In the genomic region with DNA sequence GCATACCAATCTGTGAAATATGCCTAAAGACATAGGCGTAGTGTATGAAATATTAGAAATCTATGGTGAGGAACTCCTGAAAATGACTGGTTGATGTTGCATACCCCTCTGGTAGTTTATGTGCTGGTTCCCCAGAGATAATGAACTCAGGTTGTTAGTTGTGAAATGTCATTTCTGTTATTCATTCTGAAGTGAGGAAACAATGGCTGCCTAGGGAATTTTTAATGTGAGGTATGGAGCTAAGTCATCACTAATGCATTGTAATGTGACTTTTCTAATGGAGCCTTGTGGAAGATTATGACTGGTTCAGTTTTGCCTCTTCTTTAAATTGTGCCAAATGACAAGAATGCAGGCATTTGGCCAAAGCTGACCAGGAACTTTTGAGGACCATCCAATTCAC, we compare ENCODE assay signal across 24 cellular contexts.
DNase-seq lines count a peak whose midpoint lies in the region; FAIRE-seq and TF ChIP-seq lines count a peak whose summit lies in the region.
"Had no signal": no experiment of that assay in that cellular context is flagged by ENCODE, and none has a peak within 500 bp of the region (broad histone marks: within the 10 kb centered on the region; RNA-seq: fewer than 3 reads in every experiment).

No MANE protein-coding gene starts in this region.

- POLR2A ChIA-PET in GM10248 (lab: Yijun Ruan, JAX): no interaction called here

- no peaks in the 10 kb centered on the region for H3K36me3 Mint-ChIP-seq in astrocyte (ENCODE audit: low read depth, unreplicated experiment)
- H3K36me3 Mint-ChIP-seq: activated naive CD8-positive, alpha-beta T cell; CD8-positive, alpha-beta memory T cell; neural progenitor cell; WTC11 had no signal

- CTCF ChIA-PET in GM10248 (lab: Yijun Ruan, JAX): interaction anchor here (1.7 to 1.8 kb wide), 2 partner anchors 12 to 14 kb away, joined by 3 to 4 read pairs; no protein-coding TSS in a partner anchor

- H4K20me1 ChIP-seq in astrocyte (ENCODE audit: insufficient read depth, low read length) (no peaks in the 10 kb centered on the region), hepatocyte (ENCODE audit: insufficient read depth, poor library complexity, severe bottlenecking) (no peaks in the 10 kb centered on the region)

- no peak for TF ChIP-seq POLR2A in stomach (IDR thresholded peaks at IDR 0.05)

- TF ChIP-seq CTCF in astrocyte (IDR thresholded peaks at IDR 0.05; ENCODE audit: insufficient read depth, low read depth, low read length) (no peak), hepatocyte (IDR thresholded peaks at IDR 0.05; ENCODE audit: poor library complexity) (no peak), stomach (IDR thresholded peaks at IDR 0.05) (no peak), GM10248 (IDR thresholded peaks at IDR 0.05; ENCODE audit: control extremely low read depth, extremely low read depth, low read depth, missing control alignments) (no peak)

- H3K4me1 Mint-ChIP-seq in astrocyte (ENCODE audit: low read depth, unreplicated experiment): no peaks in the 10 kb centered on the region
- H3K4me1 Mint-ChIP-seq: activated T-helper 17 cell treated with anti-CD3 and anti-CD28 coated beads, Interleukin-2, amount 50 U/mL, for 72 hours; B cell; CD8-positive, alpha-beta memory T cell; neural progenitor cell had no signal

- H3K27ac ChIP-seq in astrocyte (ENCODE audit: low read depth, low read length): no peak overlapping the region
- H3K27ac ChIP-seq in hepatocyte: peak overlapping the region; percentile 93
- H3K27ac ChIP-seq in stomach: peak overlapping the region; percentile 66 to 80 (median 76)
- H3K27ac ChIP-seq: gastrocnemius medialis, neural progenitor cell, skin epidermis had no signal

- H3K4me1 ChIP-seq in astrocyte (ENCODE audit: insufficient read depth, low read length) (peaks cover 5% of the 10 kb centered on the region), hepatocyte (ENCODE audit: insufficient read depth) (peaks cover 56% of the 10 kb centered on the region), stomach (peaks cover 18 to 42% (median 23%) of the 10 kb centered on the region in 4 donors)
- H3K4me1 ChIP-seq: gastrocnemius medialis, neural progenitor cell had no signal

- TF ChIP-seq EP300 in stomach (IDR thresholded peaks at IDR 0.05): no peak

- H3K9ac ChIP-seq in astrocyte (ENCODE audit: low read length): no peak overlapping the region
- H3K9ac ChIP-seq: neural progenitor cell had no signal

- H3K79me2 ChIP-seq in astrocyte (ENCODE audit: insufficient read depth, low read length) (no peaks in the 10 kb centered on the region), hepatocyte (no peaks in the 10 kb centered on the region)

- no peak for FAIRE-seq in astrocyte (lab: Jason Lieb, UNC)
- FAIRE-seq: islet of Langerhans had no signal

- H3K9me2 ChIP-seq in hepatocyte (replicated peaks; ENCODE audit: insufficient read depth): no peaks in the 10 kb centered on the region

- H3K27me3 ChIP-seq in astrocyte (ENCODE audit: insufficient read depth, low read length) (no peaks in the 10 kb centered on the region), hepatocyte (no peaks in the 10 kb centered on the region), stomach (no peaks in the 10 kb centered on the region)
- H3K27me3 ChIP-seq: gastrocnemius medialis, neural progenitor cell had no signal

- intact Hi-C loops in stomach (cut with DNase I; ENCODE audit: low total_unique reads): no loop called here

- no peak overlapping the region for H2AFZ ChIP-seq in astrocyte (ENCODE audit: low read depth, low read length)
- H2AFZ ChIP-seq in hepatocyte: no peak overlapping the region
- H2AFZ ChIP-seq: neural progenitor cell had no signal

- H3K4me3 Mint-ChIP-seq in astrocyte (ENCODE audit: unreplicated experiment): no peak overlapping the region
- H3K4me3 Mint-ChIP-seq: activated naive CD8-positive, alpha-beta T cell; activated T-helper 17 cell treated with anti-CD3 and anti-CD28 coated beads, Interleukin-2, amount 50 U/mL, for 72 hours; B cell; CD8-positive, alpha-beta memory T cell; neural progenitor cell; T-helper 2 cell treated with Interferon-gamma antibody and Interleukin-4, amounts not matched to agents 5 μg/mL and 100 μg/mL, for 36 hours; WTC11 had no signal

- WGBS in hepatocyte (ENCODE audit: low lambda C conversion rate, missing lambda C conversion rate): 91% methylated on average over 1 of the region's 1 CpG
- 56 to 74% (median 72%) methylated on average over 1 of the region's 1 CpG for WGBS in stomach, 5 donors

- DNase-seq in DMS53 (lab: John Stamatoyannopoulos, UW) (peak; percentile 45), DMS53 treated with DMSO at 0.1 percent for 48 hours (lab: John Stamatoyannopoulos, UW; ENCODE audit: unreplicated experiment) (no peak), astrocyte (ENCODE audit: low read depth) (peak; percentile 26), hepatocyte (ENCODE audit: low spot score) (no peak), stomach (no peak), GM10248 (ENCODE audit: extremely low spot score) (no peak), inferior parietal cortex (ENCODE audit: extremely low spot score) (no peak), putamen (ENCODE audit: low spot score) (no peak)
- DNase-seq: 8988T; activated CD4-positive, alpha-beta T cell treated with anti-CD3 and anti-CD28 coated beads, Interleukin-2, amount 50 U/mL, for 48 hours; activated CD8-positive, alpha-beta memory T cell treated with anti-CD3 and anti-CD28 coated beads, Interleukin-2, amount 50 U/mL, for 48 hours; CD8-positive, alpha-beta memory T cell; gastrocnemius medialis; hypothalamus; NCI-H1417; NCI-H2081 treated with DMSO at 0.1 percent for 48 hours had no signal

- no peaks in the 10 kb centered on the region for H3K27me3 Mint-ChIP-seq in astrocyte (ENCODE audit: low read depth, unreplicated experiment)

- no peak overlapping the region for H3K27ac Mint-ChIP-seq in astrocyte (ENCODE audit: unreplicated experiment)
- H3K27ac Mint-ChIP-seq: activated naive CD8-positive, alpha-beta T cell; activated T-helper 17 cell treated with anti-CD3 and anti-CD28 coated beads, Interleukin-2, amount 50 U/mL, for 72 hours; B cell; neural progenitor cell; T-helper 2 cell treated with Interferon-gamma antibody and Interleukin-4, amounts not matched to agents 5 μg/mL and 100 μg/mL, for 36 hours had no signal

- H3K4me3 ChIP-seq in astrocyte (ENCODE audit: insufficient read depth, low read depth, low read length) (no peak overlapping the region), hepatocyte (no peak overlapping the region), stomach (no peak overlapping the region)
- H3K4me3 ChIP-seq: gastrocnemius medialis, neural progenitor cell, skin epidermis had no signal

- no peaks in the 10 kb centered on the region for H3K9me3 Mint-ChIP-seq in astrocyte (ENCODE audit: unreplicated experiment)
- H3K9me3 Mint-ChIP-seq: activated T-helper 17 cell treated with anti-CD3 and anti-CD28 coated beads, Interleukin-2, amount 50 U/mL, for 72 hours; CD8-positive, alpha-beta memory T cell; neural progenitor cell; T-helper 2 cell treated with Interferon-gamma antibody and Interleukin-4, amounts not matched to agents 5 μg/mL and 100 μg/mL, for 36 hours; WTC11 had no signal

- H3K4me2 ChIP-seq in astrocyte (ENCODE audit: low read length) (no peak overlapping the region), hepatocyte (peak overlapping the region; percentile 11)
- H3K4me2 ChIP-seq: neural progenitor cell had no signal

- H3K36me3 ChIP-seq in astrocyte (ENCODE audit: insufficient read depth, low read length) (no peaks in the 10 kb centered on the region), hepatocyte (replicated peaks; ENCODE audit: insufficient read depth, low read depth) (no peaks in the 10 kb centered on the region), stomach (no peaks in the 10 kb centered on the region)
- H3K36me3 ChIP-seq: gastrocnemius medialis, neural progenitor cell had no signal

- no peaks in the 10 kb centered on the region for H3K9me3 ChIP-seq in astrocyte (ENCODE audit: insufficient read depth, low read depth, low read length)
- H3K9me3 ChIP-seq in hepatocyte (ENCODE audit: low read depth): no peaks in the 10 kb centered on the region
- no peaks in the 10 kb centered on the region for H3K9me3 ChIP-seq in stomach
- H3K9me3 ChIP-seq: gastrocnemius medialis had no signal

Comparison
In these comparisons a context has a peak if more than half of its experiments do, and no peak if none do; other contexts are left out.
1. DNase-seq: peak in DMS53 (single experiment) and astrocyte (single experiment); none in DMS53 treated with DMSO at 0.1 percent for 48 hours (single experiment), hepatocyte (single experiment), stomach (single experiment), GM10248 (single experiment), inferior parietal cortex (single experiment) and putamen (single experiment).